ENCODE assay signal across 30 cellular contexts in genomic region chr1:180734366-180734765, GRCh38.
"Had no signal": no experiment of that assay in that cellular context is flagged by ENCODE, and none has a peak within 500 bp of the region (broad histone marks: within the 10 kb centered on the region; RNA-seq: fewer than 3 reads in every experiment).

No MANE protein-coding gene starts in this region.

- H3K4me1 ChIP-seq: esophagus squamous epithelium, lower lobe of right lung, neural progenitor cell, parathyroid adenoma, prostate gland, right atrium auricular region, testis, tibial artery, upper lobe of left lung had no signal

- DNase-seq: cerebellar nuclear complex; dorsolateral prefrontal cortex; effector CD4-positive, alpha-beta T cell; esophagus squamous epithelium; foreskin melanocyte; glutamatergic neuron; heart right ventricle; hippocampal formation; left ventricle myocardium superior; lower lobe of right lung; mesenchymal stem cell; midbrain; naive thymus-derived CD4-positive, alpha-beta T cell; stimulated activated CD4-positive, alpha-beta T cell treated with anti-CD3 and anti-CD28 coated beads, Interleukin-2, amount 100 ng/mL, for 24 hours; stimulated activated CD4-positive, alpha-beta T cell treated with anti-CD3 and anti-CD28 coated beads, Interleukin-4, amount 100 ng/mL, for 24 hours; stimulated activated naive CD8-positive, alpha-beta T cell treated with anti-CD3 and anti-CD28 coated beads, Interleukin-15, Interleukin-2, amounts not matched to agents 100 U/mL and 50 U/mL, for 24 hours; substantia nigra; testis; tibial artery; upper lobe of left lung had no signal

- H3K27ac Mint-ChIP-seq: naive thymus-derived CD4-positive, alpha-beta T cell; nephron; neural progenitor cell; stimulated activated memory B cell treated with anti-CD40 and anti-IgM and Interleukin-4, amounts not matched to agents 10 μg/mL and 1 μg/mL and 100 μg/mL, for 72 hours had no signal

- H3K27me3 ChIP-seq: dorsolateral prefrontal cortex, esophagus squamous epithelium, heart right ventricle, neural progenitor cell, right atrium auricular region, testis, tibial artery, upper lobe of left lung had no signal

- FAIRE-seq: endothelial cell of umbilical vein, keratinocyte, urothelium cell line had no signal

- H3K4me2 ChIP-seq: neural progenitor cell had no signal

- H3K9me3 ChIP-seq: prostate gland, testis had no signal

- H3K27me3 Mint-ChIP-seq: naive thymus-derived CD4-positive, alpha-beta T cell; stimulated activated memory B cell treated with anti-CD40 and anti-IgM and Interleukin-4, amounts not matched to agents 10 μg/mL and 1 μg/mL and 100 μg/mL, for 72 hours had no signal

- H3K27ac ChIP-seq: dorsolateral prefrontal cortex, esophagus squamous epithelium, heart right ventricle, lower lobe of right lung, neural progenitor cell, parathyroid adenoma, prostate gland, right atrium auricular region, testis, tibial artery, upper lobe of left lung had no signal

- H3K4me3 ChIP-seq: dorsolateral prefrontal cortex, esophagus squamous epithelium, heart right ventricle, lower lobe of right lung, neural progenitor cell, prostate gland, right atrium auricular region, testis, tibial artery, upper lobe of left lung had no signal

- ATAC-seq: heart right ventricle; left ventricle myocardium superior; lower lobe of right lung; naive thymus-derived CD4-positive, alpha-beta T cell; sciatic nerve; stimulated activated memory B cell treated with anti-CD40 and anti-IgM and Interleukin-4, amounts not matched to agents 10 μg/mL and 1 μg/mL and 100 μg/mL, for 72 hours; stimulated activated naive CD8-positive, alpha-beta T cell treated with anti-CD3 and anti-CD28 coated beads, Interleukin-15, Interleukin-2, amounts not matched to agents 100 U/mL and 50 U/mL, for 24 hours had no signal

- H3K36me3 ChIP-seq: esophagus squamous epithelium, heart right ventricle, lower lobe of right lung, prostate gland, right atrium auricular region, tibial artery, upper lobe of left lung had no signal

- H3K4me1 Mint-ChIP-seq: nephron, neural progenitor cell had no signal

- H3K4me3 Mint-ChIP-seq: naive thymus-derived CD4-positive, alpha-beta T cell; nephron; neural progenitor cell; stimulated activated memory B cell treated with anti-CD40 and anti-IgM and Interleukin-4, amounts not matched to agents 10 μg/mL and 1 μg/mL and 100 μg/mL, for 72 hours had no signal

- H2AFZ ChIP-seq: neural progenitor cell, parathyroid adenoma had no signal

- H3K9ac ChIP-seq: neural progenitor cell, parathyroid adenoma had no signal
